In genomic region chr12:54358945-54359761, GRCh38 we compare ENCODE assay signal across 9 cellular contexts. TPM values are rescaled to one million over a fixed set of nuclear protein-coding genes. Genes with fewer than 3 reads are reported as not detected.
DNase-seq lines count a peak whose midpoint lies in the region; ATAC-seq, FAIRE-seq and TF ChIP-seq lines count a peak whose summit lies in the region.
"Had no signal": no experiment of that assay in that cellular context is flagged by ENCODE, and none has a peak within 500 bp of the region (broad histone marks: within the 10 kb centered on the region; RNA-seq: fewer than 3 reads in every experiment).

No MANE protein-coding gene starts in this region.

- peak overlapping the region; percentile 98 for H3K9ac ChIP-seq in keratinocyte (ENCODE audit: control insufficient read depth, extremely low read depth, insufficient read depth, low read length)

- no peaks in the 10 kb centered on the region for H3K36me3 ChIP-seq in keratinocyte (ENCODE audit: control insufficient read depth in 2 of 2, extremely low read depth in 1 of 2, insufficient read depth in 2 of 2, low read length in 2 of 2)

- dilution Hi-C loops in keratinocyte (cut with MboI; ENCODE audit: extremely low pct_ligation_motif_present, low sequenced_read_pairs), result no loop called here

- ATAC-seq in GM19025 (IDR thresholded peaks at IDR 0.05; ENCODE audit: low read depth, unreplicated experiment), result peak; percentile 98
- peak; percentile 93 for ATAC-seq in HG03196 (IDR thresholded peaks at IDR 0.05; ENCODE audit: unreplicated experiment)
- peak; percentile 97 for ATAC-seq in activated B cell treated with CpG ODN at 0.5 μM for 24 hours (ENCODE audit: low read depth)
- ATAC-seq in central memory CD8-positive, alpha-beta T cell (replicated peaks; ENCODE audit: extremely low read depth, poor library complexity, severe bottlenecking), result peak; percentile 98

- H3K9me1 ChIP-seq in keratinocyte (ENCODE audit: control insufficient read depth, extremely low read depth, insufficient read depth, low read length), result no peaks in the 10 kb centered on the region

- no peaks in the 10 kb centered on the region for H3K27me3 ChIP-seq in keratinocyte (ENCODE audit: control insufficient read depth, extremely low read depth, insufficient read depth, low read length)

- H3K79me2 ChIP-seq in keratinocyte (ENCODE audit: control insufficient read depth, insufficient read depth, low read length), result no peaks in the 10 kb centered on the region

- intact Hi-C loops in activated B cell treated with CpG ODN at 0.5 μM for 24 hours (cut with micrococcal nuclease), result loop anchor here (1.0 kb wide), 3 partner anchors 34 to 139 kb away; partner anchors contain the start of genes CBX5, COPZ1 and HNRNPA1

- peaks cover 25% of the 10 kb centered on the region for H3K4me1 ChIP-seq in keratinocyte (ENCODE audit: control insufficient read depth, extremely low read depth, insufficient read depth, low read length)

- H3K9me3 Mint-ChIP-seq in activated B cell treated with CpG ODN at 0.5 μM for 24 hours, result no peaks in the 10 kb centered on the region
- no peaks in the 10 kb centered on the region for H3K9me3 Mint-ChIP-seq in central memory CD8-positive, alpha-beta T cell
- H3K9me3 Mint-ChIP-seq: IgD-negative memory B cell had no signal

- H3K27me3 Mint-ChIP-seq in activated B cell treated with CpG ODN at 0.5 μM for 24 hours, result no peaks in the 10 kb centered on the region
- H3K27me3 Mint-ChIP-seq in central memory CD8-positive, alpha-beta T cell, result no peaks in the 10 kb centered on the region
- H3K27me3 Mint-ChIP-seq: IgD-negative memory B cell had no signal

- H3K4me1 Mint-ChIP-seq in activated B cell treated with CpG ODN at 0.5 μM for 24 hours, result peaks cover 11% of the 10 kb centered on the region
- H3K4me1 Mint-ChIP-seq in central memory CD8-positive, alpha-beta T cell, result peaks cover 5% of the 10 kb centered on the region

- H3K9me3 ChIP-seq in keratinocyte (ENCODE audit: control insufficient read depth, low read depth, low read length), result no peaks in the 10 kb centered on the region

- CTCF ChIA-PET in activated B cell treated with CpG ODN at 0.5 μM for 24 hours (lab: Charles Lee), result interaction anchor here (0.9 to 4.0 kb wide), 10 partner anchors 9 to 107 kb away, joined by 3 to 19 read pairs (median 6); partner anchors contain the start of genes CBX5 and COPZ1

- no peak overlapping the region for H3K27ac Mint-ChIP-seq in activated B cell treated with CpG ODN at 0.5 μM for 24 hours
- no peak overlapping the region for H3K27ac Mint-ChIP-seq in central memory CD8-positive, alpha-beta T cell (ENCODE audit: low read depth)
- H3K27ac Mint-ChIP-seq: IgD-negative memory B cell had no signal

- FAIRE-seq in keratinocyte (lab: Jason Lieb, UNC), result peak; percentile 58

- POLR2A ChIA-PET in activated B cell treated with CpG ODN at 0.5 μM for 24 hours (lab: Charles Lee), result interaction anchor here (0.6 to 3.2 kb wide), 26 partner anchors 9 to 341 kb away, joined by 3 to 37 read pairs (median 4); partner anchors contain the start of genes CBX5, COPZ1, HNRNPA1 and NFE2

- peak; percentile 98 for DNase-seq in AG09309 (ENCODE audit: low read depth)
- peak; percentile 99 for DNase-seq in NCI-H226
- peak; percentile 71 for DNase-seq in activated B cell treated with CpG ODN at 0.5 μM for 24 hours
- DNase-seq in central memory CD8-positive, alpha-beta T cell (ENCODE audit: low spot score in 2 of 2), result peak; percentile 80 to 93
- DNase-seq in keratinocyte (ENCODE audit: low read depth, low spot score), result peak; percentile 98
- DNase-seq in stimulated activated CD4-positive, alpha-beta T cell treated with anti-CD3 and anti-CD28 coated beads, Interleukin-12 subunit alpha, Interleukin-12 subunit beta, amount 100 ng/mL, for 48 hours (ENCODE audit: low read depth in 2 of 3, low spot score in 1 of 3), result peak; percentile 88 to 91 (median 91)

- H3K36me3 Mint-ChIP-seq in activated B cell treated with CpG ODN at 0.5 μM for 24 hours (ENCODE audit: low read depth), result no peaks in the 10 kb centered on the region
- no peaks in the 10 kb centered on the region for H3K36me3 Mint-ChIP-seq in central memory CD8-positive, alpha-beta T cell (ENCODE audit: insufficient read depth)
- H3K36me3 Mint-ChIP-seq: IgD-negative memory B cell had no signal

- peak overlapping the region; percentile 92 for H2AFZ ChIP-seq in keratinocyte (ENCODE audit: control insufficient read depth, low read length)

- TF ChIP-seq CTCF in AG09309 (IDR thresholded peaks at IDR 0.05; ENCODE audit: control insufficient read depth, insufficient read depth, low read depth, low read length, missing control alignments), result no peak
- TF ChIP-seq CTCF in activated B cell treated with CpG ODN at 0.5 μM for 24 hours (IDR thresholded peaks at IDR 0.05), result no peak
- no peak for TF ChIP-seq CTCF in keratinocyte (optimal IDR thresholded peaks at IDR 0.05 in 1 of 3, IDR thresholded peaks at IDR 0.05 in 1 of 3, conservative IDR thresholded peaks at IDR 0.05 in 1 of 3; ENCODE audit: extremely low read depth in 1 of 3, insufficient read depth in 2 of 3, low read length in 3 of 3)

- no peaks in the 10 kb centered on the region for H4K20me1 ChIP-seq in keratinocyte (ENCODE audit: control insufficient read depth, extremely low read depth, insufficient read depth, low read length)

- H3K4me3 Mint-ChIP-seq in activated B cell treated with CpG ODN at 0.5 μM for 24 hours, result no peak overlapping the region
- no peak overlapping the region for H3K4me3 Mint-ChIP-seq in central memory CD8-positive, alpha-beta T cell

- H3K27ac ChIP-seq in keratinocyte (ENCODE audit: control insufficient read depth, insufficient read depth, low read length), result peak overlapping the region; percentile 93

- peak overlapping the region; percentile 100 for H3K4me2 ChIP-seq in keratinocyte (ENCODE audit: control insufficient read depth, extremely low read depth, insufficient read depth, low read depth, low read length)

- peak overlapping the region; percentile 78 for H3K4me3 ChIP-seq in AG09309 (ENCODE audit: control insufficient read depth, low read depth, low read length)
- peak overlapping the region; percentile 48 to 92 (median 88) for H3K4me3 ChIP-seq in keratinocyte (ENCODE audit: control insufficient read depth in 2 of 3, extremely low read depth in 1 of 3, insufficient read depth in 2 of 3, low read depth in 1 of 3, low read length in 3 of 3)

RNA-seq across cellular contexts. Expression of gene GPR84, which starts 5.1 kb away (rescaled TPM):
- total RNA-seq in activated B cell treated with CpG ODN at 0.5 μM for 24 hours, result not detected in 2 replicates
- 0.08 to 0.17 TPM (median 0.12 TPM) in 3 replicates for polyA plus RNA-seq in keratinocyte
- polyA plus RNA-seq in keratinocyte (2011; ENCODE audit: low read depth), result 0.39 TPM
- not detected in 2 replicates for polyA plus RNA-seq in keratinocyte (2011; cell fraction: cytosol; rRNA removed)
- 1.2 and 1.7 TPM in 2 replicates for polyA plus RNA-seq in keratinocyte (2011; cell fraction: nucleus; rRNA removed)
- 0.07 and 0.93 TPM in 2 replicates for polyA plus RNA-seq in keratinocyte (2012; ENCODE audit: low replicate concordance)
- polyA minus RNA-seq in keratinocyte, result 0.70 TPM in 1 of 3 replicates, not detected in the others
- not detected for polyA minus RNA-seq in keratinocyte (2011; cell fraction: cytosol; rRNA and poly(A)+ RNA removed)
- 0.21 and 0.39 TPM in 2 replicates for polyA minus RNA-seq in keratinocyte (2011; cell fraction: nucleus; rRNA and poly(A)+ RNA removed)
- polyA plus RNA-seq: IgD-negative memory B cell had no signal

RNA-seq across cellular contexts. Expression of gene ZNF385A, which starts 25.4 kb away (rescaled TPM):
- 4.6 and 5.0 TPM in 2 replicates for total RNA-seq in activated B cell treated with CpG ODN at 0.5 μM for 24 hours
- polyA plus RNA-seq in keratinocyte, result 11.4 to 20.1 TPM (median 13.3 TPM) in 3 replicates
- polyA plus RNA-seq in keratinocyte (2011; ENCODE audit: low read depth), result 64.8 TPM
- polyA plus RNA-seq in keratinocyte (2011; cell fraction: cytosol; rRNA removed), result 18.1 and 42.4 TPM in 2 replicates
- 25.2 and 35.8 TPM in 2 replicates for polyA plus RNA-seq in keratinocyte (2011; cell fraction: nucleus; rRNA removed)
- polyA plus RNA-seq in keratinocyte (2012; ENCODE audit: low replicate concordance), result 77.0 and 80.7 TPM in 2 replicates
- 16.2 to 88.2 TPM (median 23.5 TPM) in 3 replicates for polyA minus RNA-seq in keratinocyte
- 58.1 TPM for polyA minus RNA-seq in keratinocyte (2011; cell fraction: cytosol; rRNA and poly(A)+ RNA removed)
- 26.4 and 36.5 TPM in 2 replicates for polyA minus RNA-seq in keratinocyte (2011; cell fraction: nucleus; rRNA and poly(A)+ RNA removed)

RNA-seq across cellular contexts. Expression of gene COPZ1, which starts 34.2 kb away (rescaled TPM):
- 120 and 124 TPM in 2 replicates for total RNA-seq in activated B cell treated with CpG ODN at 0.5 μM for 24 hours
- 208 to 280 TPM (median 237 TPM) in 3 replicates for polyA plus RNA-seq in keratinocyte
- polyA plus RNA-seq in keratinocyte (2011; ENCODE audit: low read depth), result 136 TPM
- 168 and 272 TPM in 2 replicates for polyA plus RNA-seq in keratinocyte (2011; cell fraction: cytosol; rRNA removed)
- 102 and 115 TPM in 2 replicates for polyA plus RNA-seq in keratinocyte (2011; cell fraction: nucleus; rRNA removed)
- 182 and 216 TPM in 2 replicates for polyA plus RNA-seq in keratinocyte (2012; ENCODE audit: low replicate concordance)
- polyA minus RNA-seq in keratinocyte, result 51.4 to 134 TPM (median 129 TPM) in 3 replicates
- 164 TPM for polyA minus RNA-seq in keratinocyte (2011; cell fraction: cytosol; rRNA and poly(A)+ RNA removed)
- 44.7 and 81.6 TPM in 2 replicates for polyA minus RNA-seq in keratinocyte (2011; cell fraction: nucleus; rRNA and poly(A)+ RNA removed)

RNA-seq across cellular contexts. Expression of gene NFE2, which starts 58.3 kb away (rescaled TPM):
- not detected in 2 replicates for total RNA-seq in activated B cell treated with CpG ODN at 0.5 μM for 24 hours
- polyA plus RNA-seq in keratinocyte, result 0.09 to 0.42 TPM (median 0.25 TPM) in 3 replicates
- polyA plus RNA-seq in keratinocyte (2011; ENCODE audit: low read depth), result not detected
- 0.16 and 0.19 TPM in 2 replicates for polyA plus RNA-seq in keratinocyte (2011; cell fraction: cytosol; rRNA removed)
- 0.20 and 0.22 TPM in 2 replicates for polyA plus RNA-seq in keratinocyte (2011; cell fraction: nucleus; rRNA removed)
- polyA plus RNA-seq in keratinocyte (2012; ENCODE audit: low replicate concordance), result 0.06 and 0.17 TPM in 2 replicates
- polyA minus RNA-seq in keratinocyte, result 0.10 TPM in 1 of 3 replicates, not detected in the others
- polyA minus RNA-seq in keratinocyte (2011; cell fraction: cytosol; rRNA and poly(A)+ RNA removed), result not detected
- not detected in 2 replicates for polyA minus RNA-seq in keratinocyte (2011; cell fraction: nucleus; rRNA and poly(A)+ RNA removed)

RNA-seq across cellular contexts. Expression of gene ITGA5, which starts 59.9 kb away (rescaled TPM):
- total RNA-seq in activated B cell treated with CpG ODN at 0.5 μM for 24 hours, result 1.0 and 1.3 TPM in 2 replicates
- polyA plus RNA-seq in keratinocyte, result 47.9 to 107 TPM (median 68.0 TPM) in 3 replicates
- 14.5 TPM for polyA plus RNA-seq in keratinocyte (2011; ENCODE audit: low read depth)
- 25.2 and 31.4 TPM in 2 replicates for polyA plus RNA-seq in keratinocyte (2011; cell fraction: cytosol; rRNA removed)
- 168 and 190 TPM in 2 replicates for polyA plus RNA-seq in keratinocyte (2011; cell fraction: nucleus; rRNA removed)
- 38.3 and 109 TPM in 2 replicates for polyA plus RNA-seq in keratinocyte (2012; ENCODE audit: low replicate concordance)
- polyA minus RNA-seq in keratinocyte, result 127 to 228 TPM (median 141 TPM) in 3 replicates
- polyA minus RNA-seq in keratinocyte (2011; cell fraction: cytosol; rRNA and poly(A)+ RNA removed), result 88.1 TPM
- polyA minus RNA-seq in keratinocyte (2011; cell fraction: nucleus; rRNA and poly(A)+ RNA removed), result 246 and 280 TPM in 2 replicates

Comparison
In these comparisons a context has a peak if more than half of its experiments do, and no peak if none do; other contexts are left out.
1. Peak in every context shown above with its lines: DNase-seq, ATAC-seq, H3K4me3 ChIP-seq and H3K27ac ChIP-seq.